ENCODE assay signal across 20 cellular contexts in the genomic region with DNA sequence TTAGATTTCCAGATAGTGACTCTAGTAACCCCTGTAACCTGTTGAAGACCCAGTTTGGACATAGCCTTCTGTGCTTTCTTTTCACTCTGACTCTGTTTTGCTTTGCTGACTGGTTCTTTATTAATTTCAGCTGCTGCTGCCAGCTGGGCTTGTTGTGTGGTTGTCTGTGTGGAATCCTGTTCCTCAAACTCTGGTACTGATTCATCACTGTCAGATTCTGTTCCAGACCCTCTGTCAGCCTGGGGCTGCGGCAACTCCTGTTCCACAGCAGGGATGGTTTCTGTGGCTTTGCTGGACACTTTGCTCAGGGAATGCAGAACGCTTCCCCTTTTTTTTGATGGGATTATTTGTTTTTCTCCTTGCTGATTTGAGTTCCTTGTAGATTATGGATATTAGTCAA.
DNase-seq lines count a peak whose midpoint lies in the region; ATAC-seq, FAIRE-seq and TF ChIP-seq lines count a peak whose summit lies in the region.
"Had no signal": no experiment of that assay in that cellular context is flagged by ENCODE, and none has a peak within 500 bp of the region (broad histone marks: within the 10 kb centered on the region; RNA-seq: fewer than 3 reads in every experiment).

No MANE protein-coding gene starts in this region.

- no peak overlapping the region for H4K91ac ChIP-seq in trophoblast cell (ENCODE audit: low read depth, low read length)

- DNase-seq in KBM-7 (peak; percentile 4), astrocyte (ENCODE audit: low read depth) (no peak), left colon (no peak), trophoblast cell (no peak), OCI-LY7 (ENCODE audit: low spot score) (no peak), brain microvascular endothelial cell (no peak)
- DNase-seq: C1 segment of cervical spinal cord; Calu3; CD4-positive, alpha-beta T cell; DMS 273 treated with DMSO at 0.1 percent for 48 hours; DMS79 treated with DMSO at 0.1 percent for 48 hours; EL; GDM1; GM23248 had no signal

- peak overlapping the region; percentile 36 for H3K27ac Mint-ChIP-seq in astrocyte (ENCODE audit: unreplicated experiment)
- H3K27ac Mint-ChIP-seq: B cell; CD4-positive, alpha-beta T cell had no signal

- H3K4me1 Mint-ChIP-seq in astrocyte (ENCODE audit: low read depth, unreplicated experiment) = peaks cover 7% of the 10 kb centered on the region
- H3K4me1 Mint-ChIP-seq: B cell had no signal

- no peak overlapping the region for H3K18ac ChIP-seq in trophoblast cell (ENCODE audit: low read length)

- H3K79me2 ChIP-seq in astrocyte (ENCODE audit: insufficient read depth, low read length) (no peaks in the 10 kb centered on the region), trophoblast cell (ENCODE audit: control insufficient read depth, insufficient read depth, low read length, poor library complexity) (no peaks in the 10 kb centered on the region), OCI-LY7 (ENCODE audit: insufficient read depth, low read depth, low read length) (no peaks in the 10 kb centered on the region)

- H4K8ac ChIP-seq in trophoblast cell (ENCODE audit: low read depth, low read length) = no peak overlapping the region

- ATAC-seq in left colon = peak; percentile 27
- ATAC-seq in GM18520 (IDR thresholded peaks at IDR 0.05; ENCODE audit: unreplicated experiment) = no peak
- ATAC-seq: HCT116 had no signal

- no peaks in the 10 kb centered on the region for H3K36me3 Mint-ChIP-seq in astrocyte (ENCODE audit: low read depth, unreplicated experiment)

- CTCF ChIA-PET in OCI-LY7 (lab: Charles Lee; ENCODE audit: unreplicated experiment) = no interaction called here

- TF ChIP-seq CTCF in astrocyte (IDR thresholded peaks at IDR 0.05; ENCODE audit: insufficient read depth, low read depth, low read length) = no peak
- no peak for TF ChIP-seq CTCF in OCI-LY7 (conservative IDR thresholded peaks at IDR 0.05; ENCODE audit: low read length)
- no peak for TF ChIP-seq CTCF in brain microvascular endothelial cell (IDR thresholded peaks at IDR 0.05; ENCODE audit: low read depth, low read length, missing control alignments)

- H3K9me3 ChIP-seq in astrocyte (ENCODE audit: insufficient read depth, low read depth, low read length) = no peaks in the 10 kb centered on the region
- no peaks in the 10 kb centered on the region for H3K9me3 ChIP-seq in trophoblast cell (ENCODE audit: insufficient read depth, low read depth, low read length)
- no peaks in the 10 kb centered on the region for H3K9me3 ChIP-seq in OCI-LY7 (ENCODE audit: low read length)

- no peak overlapping the region for H3K4me3 Mint-ChIP-seq in astrocyte (ENCODE audit: unreplicated experiment)
- H3K4me3 Mint-ChIP-seq: B cell; CD4-positive, alpha-beta T cell had no signal

- no peak overlapping the region for H3K4ac ChIP-seq in trophoblast cell (ENCODE audit: low read depth, low read length)

- POLR2A ChIA-PET in OCI-LY7 (lab: Charles Lee) = no interaction called here

- H2BK12ac ChIP-seq in trophoblast cell (ENCODE audit: low read length) = no peak overlapping the region

- H3K36me3 ChIP-seq in astrocyte (ENCODE audit: insufficient read depth, low read length) (no peaks in the 10 kb centered on the region), trophoblast cell (ENCODE audit: control insufficient read depth in 1 of 2, insufficient read depth in 2 of 2, low read length in 2 of 2) (no peaks in the 10 kb centered on the region), OCI-LY7 (ENCODE audit: insufficient read depth, low read length) (no peaks in the 10 kb centered on the region), brain microvascular endothelial cell (replicated peaks) (no peaks in the 10 kb centered on the region)

- H2AFZ ChIP-seq in astrocyte (ENCODE audit: low read depth, low read length) (no peak overlapping the region), trophoblast cell (ENCODE audit: insufficient read depth, low read length, poor library complexity) (no peak overlapping the region), OCI-LY7 (ENCODE audit: low read length) (no peak overlapping the region)
- H2AFZ ChIP-seq: GM23248 had no signal

- H2AK5ac ChIP-seq in trophoblast cell (ENCODE audit: low read length) = no peak overlapping the region

- H2BK5ac ChIP-seq in trophoblast cell (ENCODE audit: low read depth, low read length, poor library complexity) = no peak overlapping the region

- no peaks in the 10 kb centered on the region for H3K9me2 ChIP-seq in OCI-LY7 (ENCODE audit: insufficient read depth, low read length)

- no peak overlapping the region for H3K23ac ChIP-seq in trophoblast cell (ENCODE audit: low read length)

- no peaks in the 10 kb centered on the region for H3K27me3 Mint-ChIP-seq in astrocyte (ENCODE audit: low read depth, unreplicated experiment)

- H2BK120ac ChIP-seq in trophoblast cell (ENCODE audit: insufficient read depth, low read length, poor library complexity) = no peak overlapping the region

- in situ Hi-C loops in KBM-7 (cut with MboI; ENCODE audit: low pct_unique_long_range_greater_than_20kb, low sequenced_read_pairs) = no loop called here
- in situ Hi-C loops in brain microvascular endothelial cell (cut with HindIII; ENCODE audit: low pct_ligation_motif_present, low sequenced_read_pairs) = no loop called here

- no peak overlapping the region for H3K27ac ChIP-seq in astrocyte (ENCODE audit: low read depth, low read length)
- peak overlapping the region; percentile 49 for H3K27ac ChIP-seq in trophoblast cell (ENCODE audit: low read depth, low read length)
- H3K27ac ChIP-seq in OCI-LY7 (ENCODE audit: low read depth, low read length, poor library complexity, severe bottlenecking) = no peak overlapping the region
- no peak overlapping the region for H3K27ac ChIP-seq in brain microvascular endothelial cell
- H3K27ac ChIP-seq: GM23248, HL-60 had no signal

- H3K27me3 ChIP-seq in astrocyte (ENCODE audit: insufficient read depth, low read length) = no peaks in the 10 kb centered on the region
- H3K27me3 ChIP-seq in trophoblast cell (ENCODE audit: insufficient read depth, low read length) = no peaks in the 10 kb centered on the region
- no peaks in the 10 kb centered on the region for H3K27me3 ChIP-seq in brain microvascular endothelial cell (replicated peaks)

- H3K9ac ChIP-seq in astrocyte (ENCODE audit: low read length) (no peak overlapping the region), trophoblast cell (ENCODE audit: low read length) (no peak overlapping the region)
- H3K9ac ChIP-seq: GM23248 had no signal

- H4K20me1 ChIP-seq in astrocyte (ENCODE audit: insufficient read depth, low read length) = no peaks in the 10 kb centered on the region
- H4K20me1 ChIP-seq in OCI-LY7 (ENCODE audit: insufficient read depth, low read length) = no peaks in the 10 kb centered on the region

- BruUV-seq in OCI-LY7 (replicated peaks; lab: Mats Ljungman, UMichigan) = no TSS peak

- no peak overlapping the region for H3K4me3 ChIP-seq in astrocyte (ENCODE audit: insufficient read depth, low read depth, low read length)
- no peak overlapping the region for H3K4me3 ChIP-seq in trophoblast cell (ENCODE audit: low read depth, low read length)
- no peak overlapping the region for H3K4me3 ChIP-seq in OCI-LY7 (ENCODE audit: low read depth, low read length, poor library complexity, severe bottlenecking)
- no peak overlapping the region for H3K4me3 ChIP-seq in brain microvascular endothelial cell (ENCODE audit: low read depth, low read length)
- H3K4me3 ChIP-seq: GM23248 had no signal

- FAIRE-seq in astrocyte (lab: Jason Lieb, UNC) = no peak
- FAIRE-seq: A204.1, H54 had no signal

- no peaks in the 10 kb centered on the region for H3K79me1 ChIP-seq in trophoblast cell (ENCODE audit: low read length)

- H4K12ac ChIP-seq in trophoblast cell (ENCODE audit: low read depth, low read length) = no peak overlapping the region

- H3K4me2 ChIP-seq in astrocyte (ENCODE audit: low read length) (no peak overlapping the region), trophoblast cell (ENCODE audit: low read length) (no peak overlapping the region), OCI-LY7 (ENCODE audit: low read length) (no peak overlapping the region)

- WGBS in trophoblast cell (ENCODE audit: extremely low coverage, insufficient coverage, insufficient read length) = no CpG with 5 or more reads among the region's 2 CpGs

- H3K14ac ChIP-seq in trophoblast cell (ENCODE audit: low read length) = no peak overlapping the region

- H3K9me3 Mint-ChIP-seq in astrocyte (ENCODE audit: unreplicated experiment) = peaks cover 16% of the 10 kb centered on the region

- intact Hi-C loops in left colon (cut with DNase I, micrococcal nuclease) = no loop called here
- intact Hi-C loops in OCI-LY7 (cut with micrococcal nuclease; ENCODE audit: unreplicated experiment) = no loop called here

- H3K4me1 ChIP-seq in astrocyte (ENCODE audit: insufficient read depth, low read length) (no peaks in the 10 kb centered on the region), trophoblast cell (ENCODE audit: control insufficient read depth in 1 of 2, insufficient read depth in 2 of 2, low read length in 2 of 2) (no peaks in the 10 kb centered on the region), OCI-LY7 (ENCODE audit: insufficient read depth, low read length, poor library complexity, severe bottlenecking) (no peaks in the 10 kb centered on the region)
